8 cellular contexts compared by ENCODE assay signal in the genomic region with DNA sequence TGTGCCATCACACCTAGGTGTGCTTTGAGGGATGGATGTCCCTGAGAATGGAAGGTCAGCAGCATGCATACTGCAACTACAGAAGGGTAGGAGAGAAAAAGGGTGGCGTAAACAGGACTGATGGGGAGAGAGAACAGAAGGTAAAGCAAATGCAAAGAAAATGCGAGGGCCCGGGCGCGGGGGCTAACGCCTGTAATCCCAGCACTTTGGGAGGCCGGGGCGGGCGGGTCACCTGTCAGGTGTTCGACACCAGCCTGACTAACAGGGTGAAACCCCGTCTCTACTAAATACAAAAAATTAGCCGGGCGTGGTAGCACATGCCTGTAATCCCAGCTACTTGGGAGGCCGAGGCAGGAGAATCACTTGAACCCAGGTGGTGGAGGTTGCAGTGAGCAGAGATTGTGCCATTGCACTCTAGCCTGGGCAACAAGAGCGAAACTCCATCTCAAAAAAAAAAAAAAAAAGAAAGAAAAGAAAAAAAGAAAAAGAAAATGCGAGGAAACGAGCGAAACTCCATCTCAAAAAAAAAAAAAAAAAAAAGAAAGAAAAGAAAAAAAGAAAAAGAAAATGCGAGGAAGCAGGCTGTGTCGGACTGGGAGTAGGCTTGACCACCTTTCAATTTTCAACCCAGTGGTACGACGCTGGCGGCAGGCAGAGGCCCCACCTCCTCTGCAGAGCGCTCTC. TPM values are rescaled to one million over a fixed set of nuclear protein-coding genes. Genes with fewer than 3 reads are reported as not detected.
DNase-seq lines count a peak whose midpoint lies in the region; ATAC-seq and TF ChIP-seq lines count a peak whose summit lies in the region.
"Not testable (repeated sequence)": the region's sequence is repeated elsewhere in the genome, so short reads cannot be mapped to it uniquely, and the experiment has no call there.

No MANE protein-coding gene starts in this region.

- TF ChIP-seq EP300 in SK-N-SH (IDR thresholded peaks at IDR 0.05; ENCODE audit: borderline replicate concordance in 1 of 2, low read depth in 1 of 2, low read length in 1 of 2), result not testable (repeated sequence)

- intact Hi-C loops in body of pancreas (cut with DNase I), result not testable (repeated sequence)
- intact Hi-C loops in Right ventricle myocardium inferior (cut with DNase I), result loop anchor here (5.0 kb wide), 1 partner anchor 40 kb away; no protein-coding TSS in a partner anchor

- peaks cover 29% of the 10 kb centered on the region for H3K4me1 ChIP-seq in BLaER1
- H3K4me1 ChIP-seq in SK-N-SH (ENCODE audit: control insufficient read depth in 1 of 2, insufficient read depth in 2 of 2, low read depth in 1 of 2, low read length in 1 of 2), result peaks cover 4 to 11% of the 10 kb centered on the region in 2 experiments; a peak in 3 of 4 replicates
- H3K4me1 ChIP-seq in body of pancreas, result peaks cover 24% of the 10 kb centered on the region
- H3K4me1 ChIP-seq in muscle layer of duodenum (ENCODE audit: control insufficient read depth in 1 of 2, insufficient read depth in 2 of 2, low read length in 2 of 2), result peaks cover 0 to 22% of the 10 kb centered on the region in 2 donors

- H3K4me3 Mint-ChIP-seq in stimulated activated naive CD8-positive, alpha-beta T cell treated with anti-CD3 and anti-CD28 coated beads, Interleukin-15, Interleukin-2, amounts not matched to agents 100 ng/mL and 50 ng/mL, for 24 hours, result peak overlapping the region; percentile 94

- ATAC-seq in GM21447 (IDR thresholded peaks at IDR 0.05; ENCODE audit: unreplicated experiment) (peak; percentile 17), HG03432 (IDR thresholded peaks at IDR 0.05; ENCODE audit: unreplicated experiment) (peak; percentile 19), Right ventricle myocardium inferior (peak; percentile 38)
- not testable (repeated sequence) for ATAC-seq in body of pancreas

- not testable (repeated sequence) for H3F3A ChIP-seq in SK-N-SH (replicated peaks; ENCODE audit: insufficient read depth)

- not testable (repeated sequence) for H3K9me3 Mint-ChIP-seq in stimulated activated naive CD8-positive, alpha-beta T cell treated with anti-CD3 and anti-CD28 coated beads, Interleukin-15, Interleukin-2, amounts not matched to agents 100 ng/mL and 50 ng/mL, for 24 hours

- H4K20me1 ChIP-seq in BLaER1, result peaks cover 37% of the 10 kb centered on the region
- peaks cover 33% of the 10 kb centered on the region for H4K20me1 ChIP-seq in SK-N-SH (ENCODE audit: insufficient read depth)

- peaks cover 21% of the 10 kb centered on the region for H3K36me3 Mint-ChIP-seq in stimulated activated naive CD8-positive, alpha-beta T cell treated with anti-CD3 and anti-CD28 coated beads, Interleukin-15, Interleukin-2, amounts not matched to agents 100 ng/mL and 50 ng/mL, for 24 hours (ENCODE audit: low read depth)

- H3K27me3 Mint-ChIP-seq in stimulated activated naive CD8-positive, alpha-beta T cell treated with anti-CD3 and anti-CD28 coated beads, Interleukin-15, Interleukin-2, amounts not matched to agents 100 ng/mL and 50 ng/mL, for 24 hours, result not testable (repeated sequence)

- peak overlapping the region; percentile 83 for H3K27ac ChIP-seq in BLaER1
- peak overlapping the region; percentile 91 to 94 for H3K27ac ChIP-seq in SK-N-SH (ENCODE audit: low read depth in 2 of 2, low read length in 1 of 2)
- H3K27ac ChIP-seq in body of pancreas, result peak overlapping the region; percentile 88 to 100 (median 98)
- peak overlapping the region; percentile 95 for H3K27ac ChIP-seq in muscle layer of duodenum (ENCODE audit: low read length)

- POLR2A ChIA-PET in SK-N-SH (lab: Yijun Ruan, JAX), result interaction anchor here (0.6 to 2.3 kb wide), 7 partner anchors 14 to 1086 kb away, joined by 3 to 11 read pairs (median 4); a partner anchor contains a TSS

- peaks cover 27% of the 10 kb centered on the region for H3K4me1 Mint-ChIP-seq in stimulated activated naive CD8-positive, alpha-beta T cell treated with anti-CD3 and anti-CD28 coated beads, Interleukin-15, Interleukin-2, amounts not matched to agents 100 ng/mL and 50 ng/mL, for 24 hours (ENCODE audit: low read depth)

- H3K9me2 ChIP-seq in SK-N-SH, result not testable (repeated sequence)

- 35% methylated on average over 24 of the region's 24 CpGs for WGBS in SK-N-SH (ENCODE audit: low lambda C conversion rate)
- 16 to 19% methylated on average over 24 of the region's 24 CpGs for WGBS in body of pancreas, 2 donors

- peaks cover 13% of the 10 kb centered on the region for H3K36me3 ChIP-seq in BLaER1
- H3K36me3 ChIP-seq in SK-N-SH (replicated peaks in 1 of 2; ENCODE audit: control insufficient read depth in 1 of 2, insufficient read depth in 2 of 2, low read length in 1 of 2), result peaks cover 0 to 12% of the 10 kb centered on the region in 2 experiments
- H3K36me3 ChIP-seq in body of pancreas (replicated peaks in 1 of 2; ENCODE audit: insufficient read depth in 1 of 2, low read depth in 2 of 2); muscle layer of duodenum (ENCODE audit: control insufficient read depth in 1 of 2, insufficient read depth in 2 of 2, low read length in 2 of 2): not testable (repeated sequence)

- H3K27me3 ChIP-seq in BLaER1; SK-N-SH (ENCODE audit: insufficient read depth); body of pancreas; muscle layer of duodenum (ENCODE audit: low read depth, low read length): not testable (repeated sequence)

- TF ChIP-seq CTCF in SK-N-SH (IDR thresholded peaks at IDR 0.05), result not testable (repeated sequence)
- TF ChIP-seq CTCF in body of pancreas (IDR thresholded peaks at IDR 0.05), result peak in 1 of 7 experiments; percentile 22

- peaks cover 45% of the 10 kb centered on the region for H3K79me2 ChIP-seq in SK-N-SH (ENCODE audit: insufficient read depth)

- H3K4me3 ChIP-seq in BLaER1 (peak overlapping the region; percentile 81), SK-N-SH (ENCODE audit: low read depth in 2 of 2, low read length in 1 of 2) (peak overlapping the region; percentile 82 to 90), body of pancreas (peak overlapping the region; percentile 55 to 89), muscle layer of duodenum (ENCODE audit: low read depth in 1 of 2, low read length in 2 of 2) (peak overlapping the region; percentile 90 to 91)

- DNase-seq in SK-N-SH, result peak; percentile 81
- not testable (repeated sequence) for DNase-seq in body of pancreas; Right ventricle myocardium inferior (ENCODE audit: missing footprints)

- H3K9ac ChIP-seq in BLaER1 (peak overlapping the region; percentile 86), SK-N-SH (peak overlapping the region; percentile 83)

- H2AFZ ChIP-seq in SK-N-SH (ENCODE audit: low read depth), result peak overlapping the region; percentile 91

- CTCF ChIA-PET in SK-N-SH (lab: Yijun Ruan, JAX), result interaction anchor here (1.3 to 4.3 kb wide), 4 partner anchors 42 to 113 kb away, joined by 4 to 23 read pairs (median 13); a partner anchor contains a TSS

- H3K9me3 ChIP-seq in BLaER1; SK-N-SH; body of pancreas; muscle layer of duodenum (ENCODE audit: control insufficient read depth in 1 of 2, low read length in 2 of 2): not testable (repeated sequence)

- H3K27ac Mint-ChIP-seq in stimulated activated naive CD8-positive, alpha-beta T cell treated with anti-CD3 and anti-CD28 coated beads, Interleukin-15, Interleukin-2, amounts not matched to agents 100 ng/mL and 50 ng/mL, for 24 hours, result peak overlapping the region; percentile 90

- not testable (repeated sequence) for TF ChIP-seq POLR2A in body of pancreas (IDR thresholded peaks at IDR 0.05)

- not testable (repeated sequence) for TF ChIP-seq RAD21 in SK-N-SH (IDR thresholded peaks at IDR 0.05; ENCODE audit: low read length)

- H3K4me2 ChIP-seq in BLaER1, result peak overlapping the region; percentile 94
- peak overlapping the region; percentile 98 for H3K4me2 ChIP-seq in SK-N-SH

TF ChIP-seq in SK-N-SH, 30 proteins besides CTCF, POLR2A, EP300 and RAD21:
- TF ChIP-seq RFX5 (IDR thresholded peaks at IDR 0.05; ENCODE audit: low read length), result 0 out of 2 replicates have a peak, but pooled peaks have one; percentile 20

RNA-seq across cellular contexts. Expression of a gene that starts 1.2 kb away (rescaled TPM):
- polyA plus RNA-seq in SK-N-SH (2012; rRNA removed), result 47.5 and 57.5 TPM in 2 replicates
- polyA plus RNA-seq in SK-N-SH (2012; cell fraction: cytosol; rRNA removed), result 67.5 and 114 TPM in 2 replicates
- polyA plus RNA-seq in SK-N-SH (2012; cell fraction: nucleus; rRNA removed), result 40.9 and 56.5 TPM in 2 replicates
- 100 to 1,000 TPM in 1 of 2 donors, 10 to 100 TPM in 1; 41.5 to 115 TPM for total RNA-seq in body of pancreas
- total RNA-seq in Right ventricle myocardium inferior, result 96.7 TPM

RNA-seq across cellular contexts. Expression of a gene that starts 50.4 kb away (rescaled TPM):
- polyA plus RNA-seq in SK-N-SH (2012; rRNA removed), result 18.6 and 29.5 TPM in 2 replicates
- 21.2 and 22.1 TPM in 2 replicates for polyA plus RNA-seq in SK-N-SH (2012; cell fraction: cytosol; rRNA removed)
- polyA plus RNA-seq in SK-N-SH (2012; cell fraction: nucleus; rRNA removed), result 14.0 and 19.1 TPM in 2 replicates
- 1 to 10 TPM in 1 of 2 donors, under 1 TPM in 1; 0.99 to 3.1 TPM for total RNA-seq in body of pancreas
- 3.1 TPM for total RNA-seq in Right ventricle myocardium inferior
